ENCODE assay signal across 13 cellular contexts in the genomic region with DNA sequence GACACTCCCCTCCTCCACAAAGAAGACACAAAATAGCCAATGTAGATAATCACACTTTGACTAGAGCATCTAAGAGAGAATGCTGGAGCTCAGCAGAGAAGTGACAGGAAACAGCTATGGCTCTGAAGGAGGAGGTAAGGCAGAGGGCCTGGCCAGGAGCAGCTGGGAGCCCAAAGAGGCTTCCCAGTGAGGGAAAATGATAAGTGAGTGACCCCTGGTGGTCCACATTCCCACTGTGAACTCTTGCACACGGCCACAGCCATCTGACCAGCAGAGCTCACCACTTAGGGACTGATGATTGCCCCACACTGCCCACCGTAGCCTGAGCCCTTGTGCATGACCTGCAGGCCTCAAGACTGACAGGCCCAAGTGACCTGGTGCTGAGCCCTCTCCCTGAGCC.
A peak's percentile ranks its signal among the peaks of the same experiment; 100 is the strongest.
DNase-seq lines count a peak whose midpoint lies in the region; ATAC-seq and TF ChIP-seq lines count a peak whose summit lies in the region.
"Had no signal": no experiment of that assay in that cellular context is flagged by ENCODE, and none has a peak within 500 bp of the region (broad histone marks: within the 10 kb centered on the region; RNA-seq: fewer than 3 reads in every experiment).

No MANE protein-coding gene starts in this region.

- in situ Hi-C loops in ACHN (cut with HindIII; ENCODE audit: low pct_ligation_motif_present, low pct_unique_long_range_greater_than_20kb, low sequenced_read_pairs) = no loop called here

- TF ChIP-seq CTCF in OCI-LY3 (IDR thresholded peaks at IDR 0.05; ENCODE audit: low read depth, low read length) (peak; percentile 47), PC-3 (conservative IDR thresholded peaks at IDR 0.05; ENCODE audit: low read depth, low read length) (no peak)
- no peak for TF ChIP-seq CTCF in CD4-positive, alpha-beta T cell (IDR thresholded peaks at IDR 0.05)

- CTCF ChIA-PET in PC-3 (lab: Charles Lee) = no interaction called here
- CTCF ChIA-PET in CD4-positive, alpha-beta T cell (lab: Charles Lee) = no interaction called here

- H3K9me3 ChIP-seq in OCI-LY3 (ENCODE audit: insufficient read depth, low read length) (0 out of 2 replicates have a peak, but pooled peaks cover 3% of the 10 kb centered on the region), PC-3 (ENCODE audit: low read length) (no peaks in the 10 kb centered on the region)
- H3K9me3 ChIP-seq in CD4-positive, alpha-beta T cell (ENCODE audit: control insufficient read depth, low read length) = no peaks in the 10 kb centered on the region

- H2AFZ ChIP-seq in OCI-LY3 (ENCODE audit: low read depth, low read length) (no peak overlapping the region), PC-3 (ENCODE audit: low read length) (no peak overlapping the region)
- H2AFZ ChIP-seq: PC-9 had no signal

- peaks cover 4% of the 10 kb centered on the region for H3K9me3 Mint-ChIP-seq in CD4-positive, alpha-beta T cell
- H3K9me3 Mint-ChIP-seq: activated CD8-positive, alpha-beta T cell treated with anti-CD3 and anti-CD28 coated beads for 36 hours had no signal

- no peaks in the 10 kb centered on the region for H3K36me3 ChIP-seq in OCI-LY3 (replicated peaks; ENCODE audit: low read depth, low read length)
- H3K36me3 ChIP-seq in PC-3 (ENCODE audit: low read depth, low read length) = no peaks in the 10 kb centered on the region

- no peaks in the 10 kb centered on the region for H3K27me3 Mint-ChIP-seq in CD4-positive, alpha-beta T cell
- H3K27me3 Mint-ChIP-seq: activated CD8-positive, alpha-beta T cell treated with anti-CD3 and anti-CD28 coated beads for 36 hours; memory B cell had no signal

- intact Hi-C loops in PC-3 (cut with micrococcal nuclease) = no loop called here
- intact Hi-C loops in CD4-positive, alpha-beta T cell (cut with DNase I, micrococcal nuclease) = no loop called here

- POLR2A ChIA-PET in PC-3 (lab: Charles Lee; ENCODE audit: unreplicated experiment) = no interaction called here
- POLR2A ChIA-PET in CD4-positive, alpha-beta T cell (lab: Charles Lee) = no interaction called here

- DNase-seq in ACHN (peak; percentile 2), PC-3 (no peak)
- DNase-seq in CD4-positive, alpha-beta T cell = no peak
- DNase-seq in activated CD4-positive, alpha-beta T cell treated with anti-CD3 and anti-CD28 coated beads for 48 hours = no peak
- DNase-seq: activated CD8-positive, alpha-beta T cell treated with anti-CD3 and anti-CD28 coated beads for 36 hours; KBM-7; PC-9; substantia nigra had no signal

- H3K4me2 ChIP-seq in OCI-LY3 (ENCODE audit: low read length) (no peak overlapping the region), PC-3 (ENCODE audit: low read length) (no peak overlapping the region)
- H3K4me2 ChIP-seq: PC-9 had no signal

- H4K20me1 ChIP-seq in OCI-LY3 (ENCODE audit: insufficient read depth, low read length) (no peaks in the 10 kb centered on the region), PC-3 (ENCODE audit: low read length) (no peaks in the 10 kb centered on the region)

- no peak overlapping the region for H3K4me3 ChIP-seq in OCI-LY3 (ENCODE audit: low read length)
- no peak overlapping the region for H3K4me3 ChIP-seq in PC-3 (ENCODE audit: low read length)
- H3K4me3 ChIP-seq: PC-9 had no signal

- no peaks in the 10 kb centered on the region for H3F3A ChIP-seq in PC-3 (ENCODE audit: low read length, unreplicated experiment)

- H3K4me1 ChIP-seq in OCI-LY3 (ENCODE audit: low read length) = peaks cover 4% of the 10 kb centered on the region
- H3K4me1 ChIP-seq in PC-3 (ENCODE audit: insufficient read depth, low read length) = no peaks in the 10 kb centered on the region

- H3K27ac ChIP-seq in OCI-LY3 (ENCODE audit: low read length) (no peak overlapping the region), PC-3 (ENCODE audit: low read length) (no peak overlapping the region)
- no peak overlapping the region for H3K27ac ChIP-seq in CD4-positive, alpha-beta T cell (ENCODE audit: low read depth, low read length)
- H3K27ac ChIP-seq: PC-9 had no signal

- ATAC-seq in GM19023 (IDR thresholded peaks at IDR 0.05; ENCODE audit: unreplicated experiment) (peak; percentile 79), HG02798 (IDR thresholded peaks at IDR 0.05; ENCODE audit: poor library complexity, unreplicated experiment) (peak; percentile 74), HG02571 (IDR thresholded peaks at IDR 0.05; ENCODE audit: unreplicated experiment) (no peak), PC-3 (no peak)
- no peak for ATAC-seq in CD4-positive, alpha-beta T cell (ENCODE audit: poor library complexity)
- ATAC-seq: activated CD8-positive, alpha-beta T cell treated with anti-CD3 and anti-CD28 coated beads for 36 hours had no signal

- no peak overlapping the region for H3K9ac ChIP-seq in OCI-LY3 (ENCODE audit: low read length)
- H3K9ac ChIP-seq in PC-3 (ENCODE audit: low read length) = no peak overlapping the region

- H3K4me3 Mint-ChIP-seq in CD4-positive, alpha-beta T cell = no peak overlapping the region
- H3K4me3 Mint-ChIP-seq: activated CD8-positive, alpha-beta T cell treated with anti-CD3 and anti-CD28 coated beads for 36 hours; memory B cell had no signal

- no peak overlapping the region for H3K27ac Mint-ChIP-seq in CD4-positive, alpha-beta T cell
- H3K27ac Mint-ChIP-seq: activated CD8-positive, alpha-beta T cell treated with anti-CD3 and anti-CD28 coated beads for 36 hours; memory B cell had no signal

- H3K36me3 Mint-ChIP-seq in CD4-positive, alpha-beta T cell (ENCODE audit: low read depth) = no peaks in the 10 kb centered on the region

- H3K9me2 ChIP-seq in PC-3 (replicated peaks; ENCODE audit: low read length) = no peaks in the 10 kb centered on the region

- no TSS peak for BruUV-seq in PC-3 (replicated peaks; lab: Mats Ljungman, UMichigan)

- H3K27me3 ChIP-seq in OCI-LY3 (ENCODE audit: low read depth, low read length) = no peaks in the 10 kb centered on the region
- H3K27me3 ChIP-seq in PC-3 (ENCODE audit: low read length) = no peaks in the 10 kb centered on the region
- no peaks in the 10 kb centered on the region for H3K27me3 ChIP-seq in CD4-positive, alpha-beta T cell (ENCODE audit: control insufficient read depth, insufficient read depth, low read length)

- no peaks in the 10 kb centered on the region for H3K79me2 ChIP-seq in OCI-LY3 (ENCODE audit: low read length)
- H3K79me2 ChIP-seq in PC-3 (ENCODE audit: low read length) = no peaks in the 10 kb centered on the region

- no peaks in the 10 kb centered on the region for H3K4me1 Mint-ChIP-seq in CD4-positive, alpha-beta T cell (ENCODE audit: low read depth)
- H3K4me1 Mint-ChIP-seq: memory B cell had no signal

Comparison
In these comparisons a context has a peak if more than half of its experiments do, and no peak if none do; other contexts are left out.
1. ATAC-seq: peak in GM19023 (single experiment) and HG02798 (single experiment); none in HG02571 (single experiment), PC-3 (single experiment) and CD4-positive, alpha-beta T cell (single experiment).